18 cellular contexts compared by ENCODE assay signal in genomic region chr14:89379891-89380820, GRCh38. TPM values are rescaled to one million over a fixed set of nuclear protein-coding genes. Genes with fewer than 3 reads are reported as not detected.
DNase-seq lines count a peak whose midpoint lies in the region; ATAC-seq and TF ChIP-seq lines count a peak whose summit lies in the region.
"Had no signal": no experiment of that assay in that cellular context is flagged by ENCODE, and none has a peak within 500 bp of the region (broad histone marks: within the 10 kb centered on the region; RNA-seq: fewer than 3 reads in every experiment).

No MANE protein-coding gene starts in this region.

- H3K36me3 Mint-ChIP-seq in natural killer cell (no peaks in the 10 kb centered on the region), IgD-negative memory B cell (peaks cover 7% of the 10 kb centered on the region)
- H3K36me3 Mint-ChIP-seq in natural killer cell treated with Interleukin-12 subunit alpha and Interleukin-12 subunit beta and Interleukin-15 and Interleukin-18, amount 100 ng/mL, for 72 hours: peaks cover 15% of the 10 kb centered on the region

- H3K9ac ChIP-seq in subcutaneous abdominal adipose tissue (ENCODE audit: low read length in 5 of 5): no peak overlapping the region
- H3K9ac ChIP-seq: SK-N-SH had no signal

- peaks cover 3 to 38% (median 30%) of the 10 kb centered on the region in 5 donors for H3K4me1 ChIP-seq in subcutaneous abdominal adipose tissue (ENCODE audit: control insufficient read depth in 5 of 5, insufficient read depth in 5 of 5, low read length in 5 of 5)

- DNase-seq in natural killer cell (no peak), fibroblast of mammary gland (ENCODE audit: low read depth) (peak; percentile 6), islet precursor cell (no peak)
- no peak for DNase-seq in natural killer cell treated with Interleukin-12 subunit alpha and Interleukin-12 subunit beta and Interleukin-15 and Interleukin-18, amount 100 ng/mL, for 72 hours (ENCODE audit: low spot score)
- no peak for DNase-seq in activated CD8-positive, alpha-beta memory T cell treated with anti-CD3 and anti-CD28 coated beads for 24 hours
- DNase-seq: KBM-7, NCI-H1105 treated with DMSO at 0.1 percent for 48 hours, NCI-H1694 treated with DMSO at 0.1 percent for 48 hours, NCI-H2107, NCI-H510A, NCI-H748 treated with DMSO at 0.1 percent for 48 hours, OCI-M1, Right ventricle myocardium superior, SK-N-SH had no signal

- no peaks in the 10 kb centered on the region for H3K9me3 ChIP-seq in subcutaneous abdominal adipose tissue (ENCODE audit: control insufficient read depth in 5 of 5, low read length in 5 of 5)
- H3K9me3 ChIP-seq: SK-N-SH had no signal

- peak overlapping the region; percentile 48 for H3K27ac ChIP-seq in subcutaneous abdominal adipose tissue (ENCODE audit: low read depth, low read length)
- H3K27ac ChIP-seq: C4-2B had no signal

- no peaks in the 10 kb centered on the region for H3K9me3 Mint-ChIP-seq in natural killer cell
- H3K9me3 Mint-ChIP-seq in natural killer cell treated with Interleukin-12 subunit alpha and Interleukin-12 subunit beta and Interleukin-15 and Interleukin-18, amount 100 ng/mL, for 72 hours: peaks cover 3% of the 10 kb centered on the region
- peaks cover 0 to 5% (median 5%) of the 10 kb centered on the region in 3 donors for H3K9me3 Mint-ChIP-seq in IgD-negative memory B cell

- H3K27me3 ChIP-seq in subcutaneous abdominal adipose tissue (ENCODE audit: control insufficient read depth in 5 of 5, insufficient read depth in 4 of 5, low read length in 5 of 5): no peaks in the 10 kb centered on the region

- no peaks in the 10 kb centered on the region for H3K27me3 Mint-ChIP-seq in natural killer cell (ENCODE audit: low read depth in 2 of 2)
- no peaks in the 10 kb centered on the region for H3K27me3 Mint-ChIP-seq in natural killer cell treated with Interleukin-12 subunit alpha and Interleukin-12 subunit beta and Interleukin-15 and Interleukin-18, amount 100 ng/mL, for 72 hours
- H3K27me3 Mint-ChIP-seq in IgD-negative memory B cell: no peaks in the 10 kb centered on the region

- H3K4me1 Mint-ChIP-seq in natural killer cell: peaks cover 62 to 69% of the 10 kb centered on the region in 2 donors
- peaks cover 36 to 51% of the 10 kb centered on the region in 2 donors for H3K4me1 Mint-ChIP-seq in natural killer cell treated with Interleukin-12 subunit alpha and Interleukin-12 subunit beta and Interleukin-15 and Interleukin-18, amount 100 ng/mL, for 72 hours (ENCODE audit: low read depth in 2 of 2)
- peaks cover 45 to 58% (median 46%) of the 10 kb centered on the region in 3 donors for H3K4me1 Mint-ChIP-seq in IgD-negative memory B cell

- H3K4me3 Mint-ChIP-seq in natural killer cell (no peak overlapping the region), IgD-negative memory B cell (no peak overlapping the region)
- H3K4me3 Mint-ChIP-seq in natural killer cell treated with Interleukin-12 subunit alpha and Interleukin-12 subunit beta and Interleukin-15 and Interleukin-18, amount 100 ng/mL, for 72 hours: no peak overlapping the region

- no peak for TF ChIP-seq CTCF in natural killer cell (IDR thresholded peaks at IDR 0.05)
- TF ChIP-seq CTCF in fibroblast of mammary gland (conservative IDR thresholded peaks at IDR 0.05; ENCODE audit: control insufficient read depth, insufficient read depth, low read depth, low read length): no peak

- ATAC-seq in natural killer cell (no peak), HG03457 (IDR thresholded peaks at IDR 0.05; ENCODE audit: unreplicated experiment) (no peak)
- no peak for ATAC-seq in natural killer cell treated with Interleukin-12 subunit alpha and Interleukin-12 subunit beta and Interleukin-15 and Interleukin-18, amount 100 ng/mL, for 72 hours

- peak overlapping the region; percentile 35 to 43 for H3K27ac Mint-ChIP-seq in natural killer cell
- H3K27ac Mint-ChIP-seq in natural killer cell treated with Interleukin-12 subunit alpha and Interleukin-12 subunit beta and Interleukin-15 and Interleukin-18, amount 100 ng/mL, for 72 hours: no peak overlapping the region
- H3K27ac Mint-ChIP-seq in IgD-negative memory B cell: peak overlapping the region in 2 of 3 donors; percentile 1 to 30

- H3K36me3 ChIP-seq in subcutaneous abdominal adipose tissue (ENCODE audit: control insufficient read depth in 5 of 5, insufficient read depth in 5 of 5, low read length in 5 of 5): no peaks in the 10 kb centered on the region

- intact Hi-C loops in natural killer cell (cut with micrococcal nuclease): no loop called here

- H3K4me3 ChIP-seq in fibroblast of mammary gland (ENCODE audit: control insufficient read depth, low read depth, low read length): no peak overlapping the region
- no peak overlapping the region for H3K4me3 ChIP-seq in subcutaneous abdominal adipose tissue (ENCODE audit: low read depth in 1 of 5, low read length in 5 of 5)

RNA-seq across cellular contexts. Expression of gene FOXN3, which starts 36.9 kb away (rescaled TPM):
- 100 to 1,000 TPM; 209 to 216 (median 209) TPM for total RNA-seq in natural killer cell
- total RNA-seq in natural killer cell treated with Interleukin-12 subunit alpha and Interleukin-12 subunit beta and Interleukin-15 and Interleukin-18, amount 100 ng/mL, for 72 hours: 100 to 1,000 TPM; 127 to 133 TPM
- polyA plus RNA-seq in IgD-negative memory B cell: 62.5 TPM

Comparison
In these comparisons a context has a peak if more than half of its experiments do, and no peak if none do; other contexts are left out.
1. H3K27ac Mint-ChIP-seq: peak in natural killer cell (2 of 2) and IgD-negative memory B cell (2 of 3); none in natural killer cell treated with Interleukin-12 subunit alpha and Interleukin-12 subunit beta and Interleukin-15 and Interleukin-18, amount 100 ng/mL, for 72 hours (0 of 2).